ENCODE assay signal across 23 cellular contexts in the genomic region with DNA sequence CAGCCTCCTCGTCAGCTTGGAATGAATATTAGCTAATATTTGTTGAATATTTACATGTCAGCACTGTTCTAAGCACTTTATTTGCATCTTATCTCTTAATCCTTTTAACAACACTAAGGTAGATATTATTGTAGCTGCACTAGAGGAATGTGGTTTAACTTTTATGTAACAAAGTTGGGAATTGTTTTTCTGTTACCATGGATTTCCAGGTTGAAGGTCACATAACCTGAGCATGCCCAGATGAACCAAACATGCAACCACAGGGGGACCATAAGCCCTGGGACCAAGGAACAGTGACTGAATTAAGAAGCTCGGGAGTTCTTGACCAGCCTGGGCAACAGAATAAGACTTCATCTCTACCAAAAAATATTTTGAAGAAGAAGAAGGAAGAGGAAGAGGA. TPM values are rescaled to one million over a fixed set of nuclear protein-coding genes. Genes with fewer than 3 reads are reported as not detected.
DNase-seq lines count a peak whose midpoint lies in the region; ATAC-seq, FAIRE-seq and TF ChIP-seq lines count a peak whose summit lies in the region.
"Had no signal": no experiment of that assay in that cellular context is flagged by ENCODE, and none has a peak within 500 bp of the region (broad histone marks: within the 10 kb centered on the region; RNA-seq: fewer than 3 reads in every experiment).

No MANE protein-coding gene starts in this region.

- intact Hi-C loops in K562 (cut with micrococcal nuclease): no loop called here

- H2AK5ac ChIP-seq in mesendoderm (ENCODE audit: low read length): no peak overlapping the region

- no peak for ATAC-seq in activated T-cell treated with anti-CD3 and anti-CD28 coated beads, Interleukin-2, amount 50 U/mL, for 4 hours
- ATAC-seq in K562: no peak
- ATAC-seq in GM21447 (IDR thresholded peaks at IDR 0.05; ENCODE audit: unreplicated experiment): no peak
- ATAC-seq in HG03520 (IDR thresholded peaks at IDR 0.05; ENCODE audit: unreplicated experiment): no peak
- ATAC-seq in omental fat pad (ENCODE audit: low FRiP score): no peak

- H3K27me3 ChIP-seq in K562 (ENCODE audit: control insufficient read depth in 2 of 2, insufficient read depth in 2 of 2, low read length in 2 of 2) (peaks cover 4 to 5% of the 10 kb centered on the region in 2 experiments; a peak in 3 of 5 replicates), mesendoderm (ENCODE audit: insufficient read depth, low read length, poor library complexity) (no peaks in the 10 kb centered on the region)

- no peak overlapping the region for H2BK120ac ChIP-seq in mesendoderm (ENCODE audit: low read depth, low read length)

- H3K27ac Mint-ChIP-seq in activated T-cell treated with anti-CD3 and anti-CD28 coated beads, Interleukin-2, amount 50 U/mL, for 24 hours: peak overlapping the region; percentile 23
- H3K27ac Mint-ChIP-seq: HFFc6, IgD-negative memory B cell had no signal

- in situ Hi-C loops in K562 (cut with MboI): no loop called here

- TF ChIP-seq POLR2A in K562 (conservative IDR thresholded peaks at IDR 0.05): no peak

- no peak overlapping the region for H2AFZ ChIP-seq in K562 (ENCODE audit: low read depth, low read length)

- TF ChIP-seq EP300 in K562 (IDR thresholded peaks at IDR 0.05; ENCODE audit: low read length): no peak

- no peak overlapping the region for H3K23ac ChIP-seq in mesendoderm (ENCODE audit: low read length)

- H3K9ac ChIP-seq in K562 (ENCODE audit: insufficient read depth in 1 of 2, low read depth in 2 of 2, low read length in 2 of 2) (no peak overlapping the region), mesendoderm (ENCODE audit: low read length) (no peak overlapping the region)

- H3K36me3 ChIP-seq in K562 (ENCODE audit: control insufficient read depth, insufficient read depth, low read length) (no peaks in the 10 kb centered on the region), mesendoderm (ENCODE audit: control insufficient read depth, insufficient read depth, low read length) (no peaks in the 10 kb centered on the region)

- no peaks in the 10 kb centered on the region for H4K20me1 ChIP-seq in K562 (replicated peaks; ENCODE audit: control insufficient read depth, insufficient read depth, low read length)

- H3K4me2 ChIP-seq in K562 (ENCODE audit: insufficient read depth, low read length): no peak overlapping the region
- H3K4me2 ChIP-seq in mesendoderm (ENCODE audit: low read length): no peak overlapping the region

- POLR2A ChIA-PET in K562 (lab: Yijun Ruan, JAX): interaction anchor here (0.7 kb wide), 1 partner anchor 43 kb away, joined by 3 read pairs; no protein-coding TSS in a partner anchor

- H3K36me3 Mint-ChIP-seq in activated T-cell treated with anti-CD3 and anti-CD28 coated beads, Interleukin-2, amount 50 U/mL, for 24 hours (ENCODE audit: low read depth): no peaks in the 10 kb centered on the region
- H3K36me3 Mint-ChIP-seq in activated T-cell treated with anti-CD3 and anti-CD28 coated beads, Interleukin-2, amount 50 U/mL, for 4 hours (ENCODE audit: insufficient read depth): no peaks in the 10 kb centered on the region

- no TSS peak for BruUV-seq in K562 (replicated peaks; lab: Mats Ljungman, UMichigan)

- no peak for TF ChIP-seq RAD21 in K562 (CRISPR knock-in tag; conservative IDR thresholded peaks at IDR 0.05 in 1 of 2, IDR thresholded peaks at IDR 0.05 in 1 of 2)

- H4K8ac ChIP-seq in mesendoderm (ENCODE audit: low read depth, low read length): no peak overlapping the region

- no peaks in the 10 kb centered on the region; a peak in 1 of 5 replicates for H3K4me1 ChIP-seq in K562 (replicated peaks in 1 of 2; ENCODE audit: control insufficient read depth in 2 of 2, insufficient read depth in 2 of 2, low read length in 2 of 2)
- no peaks in the 10 kb centered on the region for H3K4me1 ChIP-seq in mesendoderm (ENCODE audit: control insufficient read depth, low read depth, low read length)

- peaks cover 6% of the 10 kb centered on the region for H3K4me1 Mint-ChIP-seq in activated T-cell treated with anti-CD3 and anti-CD28 coated beads, Interleukin-2, amount 50 U/mL, for 24 hours (ENCODE audit: low read depth)
- H3K4me1 Mint-ChIP-seq in activated T-cell treated with anti-CD3 and anti-CD28 coated beads, Interleukin-2, amount 50 U/mL, for 4 hours (ENCODE audit: low read depth): no peaks in the 10 kb centered on the region

- H3K9me1 ChIP-seq in K562 (ENCODE audit: control insufficient read depth, insufficient read depth, low read length): no peaks in the 10 kb centered on the region

- no peaks in the 10 kb centered on the region for H3K79me2 ChIP-seq in K562 (ENCODE audit: control insufficient read depth, insufficient read depth, low read length)
- H3K79me2 ChIP-seq in mesendoderm (ENCODE audit: control insufficient read depth, insufficient read depth, low read length): no peaks in the 10 kb centered on the region

- 34% methylated on average over 2 of the region's 2 CpGs for WGBS in K562 (ENCODE audit: insufficient coverage, low coverage, missing lambda C conversion rate)
- WGBS in mesendoderm (ENCODE audit: extremely low coverage, insufficient coverage, low lambda C conversion rate): no CpG with 5 or more reads among the region's 2 CpGs

- no peak overlapping the region for H3K4ac ChIP-seq in mesendoderm (ENCODE audit: low read depth, low read length)

- no peak for FAIRE-seq in K562 (lab: Jason Lieb, UNC)

- H3K9me3 Mint-ChIP-seq in activated T-cell treated with anti-CD3 and anti-CD28 coated beads, Interleukin-2, amount 50 U/mL, for 24 hours: no peaks in the 10 kb centered on the region
- H3K9me3 Mint-ChIP-seq in activated T-cell treated with anti-CD3 and anti-CD28 coated beads, Interleukin-2, amount 50 U/mL, for 4 hours: no peaks in the 10 kb centered on the region
- H3K9me3 Mint-ChIP-seq: HFFc6 had no signal

- H3K27ac ChIP-seq in K562 (ENCODE audit: extremely low read depth, low read depth, low read length): no peak overlapping the region; the same call in 2 of the 3 replicates
- H3K27ac ChIP-seq in mesendoderm (ENCODE audit: low read depth, low read length): no peak overlapping the region
- H3K27ac ChIP-seq: 22Rv1, HL-60, RWPE1 had no signal

- no peaks in the 10 kb centered on the region for H3K27me3 Mint-ChIP-seq in activated T-cell treated with anti-CD3 and anti-CD28 coated beads, Interleukin-2, amount 50 U/mL, for 24 hours
- H3K27me3 Mint-ChIP-seq in activated T-cell treated with anti-CD3 and anti-CD28 coated beads, Interleukin-2, amount 50 U/mL, for 4 hours (ENCODE audit: low read depth): no peaks in the 10 kb centered on the region

- H3K4me3 ChIP-seq in K562 (no peak overlapping the region), mesendoderm (ENCODE audit: low read length) (no peak overlapping the region)

- H4K5ac ChIP-seq in mesendoderm (ENCODE audit: low read length): no peak overlapping the region

- CTCF ChIA-PET in K562 (lab: Yijun Ruan, JAX; ENCODE audit: low intra/inter-chr PET ratio): no interaction called here

- no peaks in the 10 kb centered on the region for H3K79me1 ChIP-seq in mesendoderm (ENCODE audit: low read length)

- TF ChIP-seq CTCF in K562 (IDR thresholded peaks at IDR 0.05 in 2 of 3, conservative IDR thresholded peaks at IDR 0.05 in 1 of 3; ENCODE audit: insufficient read depth in 2 of 3, low read depth in 1 of 3, low read length in 3 of 3) (no peak), omental fat pad (IDR thresholded peaks at IDR 0.05) (no peak)

- H3K9me3 ChIP-seq in K562 (replicated peaks; ENCODE audit: control insufficient read depth, insufficient read depth, low read depth, low read length): no peaks in the 10 kb centered on the region

- H2BK5ac ChIP-seq in mesendoderm (ENCODE audit: low read length): no peak overlapping the region

- DNase-seq in activated T-cell treated with anti-CD3 and anti-CD28 coated beads, Interleukin-2, amount 50 U/mL, for 24 hours: no peak
- no peak for DNase-seq in activated T-cell treated with anti-CD3 and anti-CD28 coated beads, Interleukin-2, amount 50 U/mL, for 4 hours
- DNase-seq in K562 (ENCODE audit: extremely low read depth in 1 of 4, low spot score in 3 of 4) (no peak), mesendoderm (peak; percentile 34), EL (no peak), omental fat pad (ENCODE audit: low spot score) (no peak)
- DNase-seq: DMS 273 treated with DMSO at 0.1 percent for 48 hours, GDM1, H7, HFFc6, NCI-H1105 treated with DMSO at 0.1 percent for 48 hours, NCI-H187, NCI-H2107, NCI-H510A, NCI-H748 treated with DMSO at 0.1 percent for 48 hours had no signal

- H3K4me3 Mint-ChIP-seq in activated T-cell treated with anti-CD3 and anti-CD28 coated beads, Interleukin-2, amount 50 U/mL, for 24 hours: no peak overlapping the region
- H3K4me3 Mint-ChIP-seq in activated T-cell treated with anti-CD3 and anti-CD28 coated beads, Interleukin-2, amount 50 U/mL, for 4 hours: no peak overlapping the region
- H3K4me3 Mint-ChIP-seq: HFFc6, IgD-negative memory B cell had no signal

- H3K18ac ChIP-seq in mesendoderm (ENCODE audit: low read length): no peak overlapping the region

- H2BK15ac ChIP-seq in mesendoderm (replicated peaks; ENCODE audit: low read depth): no peak overlapping the region

- no peak overlapping the region for H3K56ac ChIP-seq in mesendoderm (ENCODE audit: low read length)

RNA-seq across cellular contexts. Expression of gene YWHAB, which starts 29.1 kb away (rescaled TPM):
- 100 to 1,000 TPM; 278 to 293 (median 280) TPM for total RNA-seq in activated T-cell treated with anti-CD3 and anti-CD28 coated beads, Interleukin-2, amount 50 U/mL, for 4 hours
- total RNA-seq in K562 (2011; cell fraction: chromatin; rRNA removed; ENCODE audit: low replicate concordance): 25.3 and 55.8 TPM in 2 replicates
- total RNA-seq in K562 (2011; cell fraction: nucleolus; rRNA removed): 18.7 and 19.3 TPM in 2 replicates
- total RNA-seq in K562 (2011; cell fraction: nucleoplasm; rRNA removed): 38.6 and 71.2 TPM in 2 replicates
- 60.6 and 70.0 TPM in 2 replicates for total RNA-seq in K562 (2014; rRNA removed)
- 96.1 and 109 TPM in 2 replicates for total RNA-seq in K562 (2014; rRNA removed; fragmentation: Illumina TruSeq; extraction: Trizol)
- 83.8 and 90.4 TPM in 2 replicates for total RNA-seq in K562 (2015; rRNA removed; fragmentation: Illumina TruSeq; extraction: Trizol)
- 178 and 180 TPM in 2 replicates for total RNA-seq in K562 (2021)
- polyA plus RNA-seq in K562 (2011; rRNA removed): 67.3 and 93.0 TPM in 2 replicates
- polyA plus RNA-seq in K562 (2011; cell fraction: cytosol; rRNA removed): 28.7 and 49.4 TPM in 2 replicates
- polyA plus RNA-seq in K562 (2011; cell fraction: nucleus; rRNA removed): 22.9 and 33.5 TPM in 2 replicates
- 138 and 141 TPM in 2 replicates for polyA plus RNA-seq in K562 (2012)
- 166 and 185 TPM in 2 replicates for polyA plus RNA-seq in K562 (2014; fragmentation: Illumina TruSeq; extraction: Trizol)
- polyA plus RNA-seq in K562 (2014; fragmentation: Nextera tagmentation; extraction: Ambion mirVana): 100 to 1,000 TPM; 106 to 124 TPM
- polyA plus RNA-seq in K562 (2014; rRNA removed): 78.1 and 78.3 TPM in 2 replicates
- polyA minus RNA-seq in K562 (2011; rRNA and poly(A)+ RNA removed): 67.1 and 73.1 TPM in 2 replicates
- polyA minus RNA-seq in K562 (2011; cell fraction: cytosol; rRNA and poly(A)+ RNA removed): 41.1 and 51.6 TPM in 2 replicates
- polyA minus RNA-seq in K562 (2011; cell fraction: nucleus; rRNA and poly(A)+ RNA removed): 14.5 and 26.2 TPM in 2 replicates
- 300 TPM for polyA plus RNA-seq in mesendoderm (2013, experiment 1 of 2)
- 307 TPM for polyA plus RNA-seq in mesendoderm (2013, experiment 2 of 2)
- total RNA-seq in omental fat pad: 100 to 1,000 TPM; 114 to 153 (median 143) TPM

RNA-seq across cellular contexts. Expression of gene RIMS4, which starts 46.1 kb away (rescaled TPM):
- under 1 TPM in 2 of 3 donors, not detected in 1; 0.03 to 0.15 TPM for total RNA-seq in activated T-cell treated with anti-CD3 and anti-CD28 coated beads, Interleukin-2, amount 50 U/mL, for 4 hours
- not detected in 2 replicates for total RNA-seq in K562 (2011; cell fraction: chromatin; rRNA removed; ENCODE audit: low replicate concordance)
- total RNA-seq in K562 (2011; cell fraction: nucleolus; rRNA removed): not detected in 2 replicates
- not detected in 2 replicates for total RNA-seq in K562 (2011; cell fraction: nucleoplasm; rRNA removed)
- not detected in 2 replicates for total RNA-seq in K562 (2014; rRNA removed)
- not detected in 2 replicates for total RNA-seq in K562 (2014; rRNA removed; fragmentation: Illumina TruSeq; extraction: Trizol)
- not detected in 2 replicates for total RNA-seq in K562 (2015; rRNA removed; fragmentation: Illumina TruSeq; extraction: Trizol)
- not detected in 2 replicates for total RNA-seq in K562 (2021)
- not detected in 2 replicates for polyA plus RNA-seq in K562 (2011; rRNA removed)
- polyA plus RNA-seq in K562 (2011; cell fraction: cytosol; rRNA removed): 0.01 TPM in 1 of 2 replicates, not detected in the other
- not detected in 2 replicates for polyA plus RNA-seq in K562 (2011; cell fraction: nucleus; rRNA removed)
- 0.03 TPM in 1 of 2 replicates, not detected in the other for polyA plus RNA-seq in K562 (2012)
- not detected in 2 replicates for polyA plus RNA-seq in K562 (2014; fragmentation: Illumina TruSeq; extraction: Trizol)
- polyA plus RNA-seq in K562 (2014; fragmentation: Nextera tagmentation; extraction: Ambion mirVana): not detected
- polyA plus RNA-seq in K562 (2014; rRNA removed): 0.01 and 0.04 TPM in 2 replicates
- not detected in 2 replicates for polyA minus RNA-seq in K562 (2011; rRNA and poly(A)+ RNA removed)
- not detected in 2 replicates for polyA minus RNA-seq in K562 (2011; cell fraction: cytosol; rRNA and poly(A)+ RNA removed)
- polyA minus RNA-seq in K562 (2011; cell fraction: nucleus; rRNA and poly(A)+ RNA removed): not detected in 2 replicates
- 9.4 TPM for polyA plus RNA-seq in mesendoderm (2013, experiment 1 of 2)
- polyA plus RNA-seq in mesendoderm (2013, experiment 2 of 2): 9.5 TPM
- total RNA-seq in omental fat pad: under 1 TPM; 0.60 to 0.88 (median 0.72) TPM
- total RNA-seq: HFFc6, LHCN-M2 had no signal
- polyA plus RNA-seq: AG04450, IgD-negative memory B cell had no signal

RNA-seq across cellular contexts. Expression of gene PABPC1L, which starts 53.4 kb away (rescaled TPM):
- 10 to 100 TPM; 46.2 to 63.0 (median 50.2) TPM for total RNA-seq in activated T-cell treated with anti-CD3 and anti-CD28 coated beads, Interleukin-2, amount 50 U/mL, for 4 hours
- total RNA-seq in K562 (2011; cell fraction: chromatin; rRNA removed; ENCODE audit: low replicate concordance): 609 and 822 TPM in 2 replicates
- total RNA-seq in K562 (2011; cell fraction: nucleolus; rRNA removed): 341 and 348 TPM in 2 replicates
- 412 and 472 TPM in 2 replicates for total RNA-seq in K562 (2011; cell fraction: nucleoplasm; rRNA removed)
- total RNA-seq in K562 (2014; rRNA removed) (15.8 and 22.2 TPM in 2 replicates), K562 (2014; rRNA removed; fragmentation: Illumina TruSeq; extraction: Trizol) (12.6 and 13.8 TPM in 2 replicates), K562 (2015; rRNA removed; fragmentation: Illumina TruSeq; extraction: Trizol) (12.2 and 12.9 TPM in 2 replicates), K562 (2021) (38.8 and 48.2 TPM in 2 replicates), omental fat pad (10 to 100 TPM in 2 of 4 donors, 1 to 10 TPM in 2; 5.1 to 17.1 (median 10.3) TPM)
- polyA plus RNA-seq in K562 (2011; rRNA removed) (64.2 and 78.4 TPM in 2 replicates), K562 (2014; fragmentation: Illumina TruSeq; extraction: Trizol) (43.8 and 48.8 TPM in 2 replicates), K562 (2014; fragmentation: Nextera tagmentation; extraction: Ambion mirVana) (1 to 10 TPM; 6.0 to 7.2 TPM), K562 (2014; rRNA removed) (89.7 and 90.3 TPM in 2 replicates)
- polyA plus RNA-seq in K562 (2011; cell fraction: cytosol; rRNA removed): 39.8 and 42.7 TPM in 2 replicates
- polyA plus RNA-seq in K562 (2011; cell fraction: nucleus; rRNA removed): 277 and 391 TPM in 2 replicates
- 39.2 and 228 TPM in 2 replicates for polyA plus RNA-seq in K562 (2012)
- 19.6 and 23.4 TPM in 2 replicates for polyA minus RNA-seq in K562 (2011; rRNA and poly(A)+ RNA removed)
- polyA minus RNA-seq in K562 (2011; cell fraction: cytosol; rRNA and poly(A)+ RNA removed): 7.3 and 13.4 TPM in 2 replicates
- polyA minus RNA-seq in K562 (2011; cell fraction: nucleus; rRNA and poly(A)+ RNA removed): 52.9 and 54.2 TPM in 2 replicates
- polyA plus RNA-seq in mesendoderm (2013, experiment 1 of 2): 35.6 TPM
- polyA plus RNA-seq in mesendoderm (2013, experiment 2 of 2): 37.3 TPM
